17 cellular contexts compared by ENCODE assay signal in the genomic region with DNA sequence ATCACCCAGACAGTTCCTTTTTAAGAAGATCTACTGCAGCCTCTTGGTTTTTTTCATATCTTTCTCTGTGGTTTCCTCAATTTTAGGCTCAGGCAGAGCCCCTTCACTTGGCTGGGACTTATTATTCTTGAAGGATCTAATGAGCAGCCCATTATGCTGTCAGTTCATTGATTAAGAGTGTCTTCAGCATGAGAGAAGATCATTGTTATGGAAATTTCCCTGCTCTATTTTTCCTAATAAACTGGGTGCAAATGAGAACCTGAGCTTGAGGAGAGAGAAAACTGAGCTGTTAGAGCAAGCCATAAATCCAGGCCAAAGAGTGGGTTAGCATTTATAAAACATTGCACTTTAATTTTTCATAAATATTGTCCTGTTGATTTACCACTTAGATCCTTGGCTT.
"Had no signal": no experiment of that assay in that cellular context is flagged by ENCODE, and none has a peak within 500 bp of the region (broad histone marks: within the 10 kb centered on the region; RNA-seq: fewer than 3 reads in every experiment).

No MANE protein-coding gene starts in this region.

- H3K79me2 ChIP-seq: hepatocyte had no signal

- H3K4me2 ChIP-seq: hepatocyte had no signal

- H3K9me3 ChIP-seq: colonic mucosa, esophagus muscularis mucosa, gastroesophageal sphincter, heart left ventricle, left lung, lower lobe of right lung, mucosa of descending colon had no signal

- DNase-seq: colonic mucosa; cortex of kidney; effector CD8-positive, alpha-beta T cell; foreskin keratinocyte; heart left ventricle; immature natural killer cell; islet precursor cell; kidney; kidney glomerular epithelial cell; left lung; left ventricle myocardium superior; lower lobe of right lung; mesenchymal stem cell; mucosa of descending colon had no signal

- H2AFZ ChIP-seq: hepatocyte had no signal

- H3K27me3 ChIP-seq: colonic mucosa, esophagus muscularis mucosa, foreskin keratinocyte, gastroesophageal sphincter, heart left ventricle, hepatocyte, left lung had no signal

- H3K36me3 ChIP-seq: colonic mucosa, esophagus muscularis mucosa, gastroesophageal sphincter, heart left ventricle, left lung, lower lobe of right lung had no signal

- H3K27ac ChIP-seq: colonic mucosa, esophagus muscularis mucosa, foreskin keratinocyte, gastroesophageal sphincter, heart left ventricle, hepatocyte, left lung, lower lobe of right lung had no signal

- H3K4me3 ChIP-seq: colonic mucosa, esophagus muscularis mucosa, gastroesophageal sphincter, heart left ventricle, hepatocyte, left lung, lower lobe of right lung, mucosa of descending colon had no signal

- ATAC-seq: foreskin keratinocyte, gastroesophageal sphincter, heart left ventricle, left lung, left ventricle myocardium superior, lower lobe of right lung, mucosa of descending colon had no signal
